ENCODE assay signal across 17 cellular contexts in the genomic region with DNA sequence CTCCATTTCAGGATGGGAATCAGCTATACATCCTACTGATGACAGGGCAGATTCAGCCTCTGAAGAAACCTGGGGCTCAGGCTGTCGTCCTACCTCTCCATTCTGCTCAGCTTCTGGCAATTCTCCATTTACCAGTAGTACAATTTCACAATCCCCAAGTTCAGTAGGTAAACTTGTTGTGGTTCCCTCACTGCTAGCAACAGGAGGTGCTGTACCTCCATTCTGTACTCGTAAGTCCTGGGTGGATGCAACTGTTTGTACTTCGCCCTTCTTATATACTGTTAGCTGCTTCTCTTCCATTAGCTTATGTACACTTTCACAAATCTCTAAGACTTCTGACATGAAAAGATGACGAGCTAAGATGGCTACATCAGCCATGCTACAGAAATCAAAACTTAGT. TPM values are rescaled to one million over a fixed set of nuclear protein-coding genes. Genes with fewer than 3 reads are reported as not detected.
A peak's percentile ranks its signal among the peaks of the same experiment; 100 is the strongest.
DNase-seq lines count a peak whose midpoint lies in the region; ATAC-seq, FAIRE-seq and TF ChIP-seq lines count a peak whose summit lies in the region.
"Had no signal": no experiment of that assay in that cellular context is flagged by ENCODE, and none has a peak within 500 bp of the region (broad histone marks: within the 10 kb centered on the region; RNA-seq: fewer than 3 reads in every experiment).

No MANE protein-coding gene starts in this region.

- H3K4me3 ChIP-seq in bronchial epithelial cell (ENCODE audit: low read depth, low read length) = no peak overlapping the region
- H3K4me3 ChIP-seq: GM23248 had no signal

- peaks cover 96% of the 10 kb centered on the region for H3K36me3 Mint-ChIP-seq in stimulated activated effector memory CD8-positive, alpha-beta T cell treated with anti-CD3 and anti-CD28 coated beads, Interleukin-12 subunit alpha, Interleukin-12 subunit beta, amount 100 ng/mL, for 72 hours
- H3K36me3 Mint-ChIP-seq in type B pancreatic cell = peaks cover 26% of the 10 kb centered on the region

- intact Hi-C loops in posterior vena cava (cut with DNase I) = no loop called here

- H3K4me1 Mint-ChIP-seq in stimulated activated effector memory CD8-positive, alpha-beta T cell treated with anti-CD3 and anti-CD28 coated beads, Interleukin-12 subunit alpha, Interleukin-12 subunit beta, amount 100 ng/mL, for 72 hours = no peaks in the 10 kb centered on the region
- H3K4me1 Mint-ChIP-seq in type B pancreatic cell (ENCODE audit: unreplicated experiment) = no peaks in the 10 kb centered on the region

- H3K27me3 ChIP-seq in bronchial epithelial cell (ENCODE audit: control insufficient read depth, insufficient read depth, low read length) = no peaks in the 10 kb centered on the region

- no peak for TF ChIP-seq CTCF in bronchial epithelial cell (IDR thresholded peaks at IDR 0.05; ENCODE audit: insufficient read depth, low read length, severe bottlenecking)
- no peak for TF ChIP-seq CTCF in type B pancreatic cell (conservative IDR thresholded peaks at IDR 0.05)

- FAIRE-seq in bronchial epithelial cell (lab: Jason Lieb, UNC) = peak; percentile 18

- H3K4me3 Mint-ChIP-seq in stimulated activated effector memory CD8-positive, alpha-beta T cell treated with anti-CD3 and anti-CD28 coated beads, Interleukin-12 subunit alpha, Interleukin-12 subunit beta, amount 100 ng/mL, for 72 hours = no peak overlapping the region
- H3K4me3 Mint-ChIP-seq in type B pancreatic cell = no peak overlapping the region

- peaks cover 16% of the 10 kb centered on the region for H3K36me3 ChIP-seq in bronchial epithelial cell (ENCODE audit: control insufficient read depth, insufficient read depth, low read length)

- DNase-seq in bronchial epithelial cell (ENCODE audit: low read depth) (no peak), posterior vena cava (ENCODE audit: low spot score) (no peak), type B pancreatic cell (ENCODE audit: extremely low spot score, unreplicated experiment) (no peak)
- DNase-seq in stimulated activated effector memory CD8-positive, alpha-beta T cell treated with anti-CD3 and anti-CD28 coated beads, Interleukin-12 subunit alpha, Interleukin-12 subunit beta, amount 100 ng/mL, for 72 hours (ENCODE audit: low spot score in 2 of 2) = no peak
- DNase-seq: Caco-2, DMS153, GM23248, Kasumi-1, NCI-H1105, NCI-H1694, NCI-H510A treated with DMSO at 0.1 percent for 48 hours, NCI-H82, SHP77, SK-N-SH had no signal

- ATAC-seq in GM19463 (IDR thresholded peaks at IDR 0.05; ENCODE audit: unreplicated experiment) (peak; percentile 5), HG02798 (IDR thresholded peaks at IDR 0.05; ENCODE audit: poor library complexity, unreplicated experiment) (peak; percentile 8), HG02623 (IDR thresholded peaks at IDR 0.05; ENCODE audit: unreplicated experiment) (no peak)
- no peak for ATAC-seq in stimulated activated effector memory CD8-positive, alpha-beta T cell treated with anti-CD3 and anti-CD28 coated beads, Interleukin-12 subunit alpha, Interleukin-12 subunit beta, amount 100 ng/mL, for 72 hours

- no peaks in the 10 kb centered on the region for H3K9me3 Mint-ChIP-seq in stimulated activated effector memory CD8-positive, alpha-beta T cell treated with anti-CD3 and anti-CD28 coated beads, Interleukin-12 subunit alpha, Interleukin-12 subunit beta, amount 100 ng/mL, for 72 hours
- H3K9me3 Mint-ChIP-seq in type B pancreatic cell = no peaks in the 10 kb centered on the region

- peak overlapping the region; percentile 34 for H3K27ac Mint-ChIP-seq in stimulated activated effector memory CD8-positive, alpha-beta T cell treated with anti-CD3 and anti-CD28 coated beads, Interleukin-12 subunit alpha, Interleukin-12 subunit beta, amount 100 ng/mL, for 72 hours
- H3K27ac Mint-ChIP-seq in type B pancreatic cell = no peak overlapping the region

- H3K27me3 Mint-ChIP-seq in type B pancreatic cell = no peaks in the 10 kb centered on the region

RNA-seq across cellular contexts. Expression of gene ZBTB11, which starts 11.6 kb away (rescaled TPM):
- total RNA-seq in bronchial epithelial cell = 30.3 and 34.2 TPM in 2 replicates
- 10 to 100 TPM; 12.2 to 15.5 TPM for total RNA-seq in posterior vena cava
- 15.4 and 18.4 TPM in 2 replicates for total RNA-seq in type B pancreatic cell (ENCODE audit: low replicate concordance)

RNA-seq across cellular contexts. Expression of gene RPL24, which starts 21.2 kb away (rescaled TPM):
- total RNA-seq in bronchial epithelial cell (1,828 and 1,902 TPM in 2 replicates), posterior vena cava (100 to 1,000 TPM; 756 TPM), type B pancreatic cell (ENCODE audit: low replicate concordance) (1,197 and 1,373 TPM in 2 replicates)

RNA-seq across cellular contexts. Expression of gene CEP97, which starts 59.1 kb away (rescaled TPM):
- total RNA-seq in bronchial epithelial cell = 12.0 and 13.4 TPM in 2 replicates
- total RNA-seq in posterior vena cava = 1 to 10 TPM; 7.2 to 9.9 TPM
- total RNA-seq in type B pancreatic cell (ENCODE audit: low replicate concordance) = 11.3 and 24.2 TPM in 2 replicates

Comparison
In these comparisons a context has a peak if more than half of its experiments do, and no peak if none do; other contexts are left out.
1. ATAC-seq: peak in GM19463 (single experiment) and HG02798 (single experiment); none in stimulated activated effector memory CD8-positive, alpha-beta T cell treated with anti-CD3 and anti-CD28 coated beads, Interleukin-12 subunit alpha, Interleukin-12 subunit beta, amount 100 ng/mL, for 72 hours (single experiment) and HG02623 (single experiment).